In genomic region chr9:91856419-91856818, GRCh38 we compare ENCODE assay signal across 1 cellular context.
TF ChIP-seq lines count a peak whose summit lies in the region.

No MANE protein-coding gene starts in this region.

TF ChIP-seq in K562, 482 proteins besides CTCF, POLR2A, EP300 and RAD21 (continued from another document):
- TF ChIP-seq CEBPZ (IDR thresholded peaks at IDR 0.05; ENCODE audit: borderline replicate concordance, low read depth, low read length) (no peak), MAX (CRISPR knock-in tag; IDR thresholded peaks at IDR 0.05) (peak; percentile 36; the same call in 1 of the 2 replicates), SIN3B (IDR thresholded peaks at IDR 0.05; ENCODE audit: low read depth) (no peak), HDAC1 (IDR thresholded peaks at IDR 0.05) (no peak), SPI1 (IDR thresholded peaks at IDR 0.05; ENCODE audit: borderline replicate concordance, low read depth, low read length) (no peak), TOE1 (IDR thresholded peaks at IDR 0.05; ENCODE audit: borderline replicate concordance) (peak; percentile 68; the same call in 1 of the 2 replicates), TOE1 (CRISPR knock-in tag; IDR thresholded peaks at IDR 0.05; ENCODE audit: borderline replicate concordance, low read depth) (no peak)
- TF ChIP-seq, protein P1, sequence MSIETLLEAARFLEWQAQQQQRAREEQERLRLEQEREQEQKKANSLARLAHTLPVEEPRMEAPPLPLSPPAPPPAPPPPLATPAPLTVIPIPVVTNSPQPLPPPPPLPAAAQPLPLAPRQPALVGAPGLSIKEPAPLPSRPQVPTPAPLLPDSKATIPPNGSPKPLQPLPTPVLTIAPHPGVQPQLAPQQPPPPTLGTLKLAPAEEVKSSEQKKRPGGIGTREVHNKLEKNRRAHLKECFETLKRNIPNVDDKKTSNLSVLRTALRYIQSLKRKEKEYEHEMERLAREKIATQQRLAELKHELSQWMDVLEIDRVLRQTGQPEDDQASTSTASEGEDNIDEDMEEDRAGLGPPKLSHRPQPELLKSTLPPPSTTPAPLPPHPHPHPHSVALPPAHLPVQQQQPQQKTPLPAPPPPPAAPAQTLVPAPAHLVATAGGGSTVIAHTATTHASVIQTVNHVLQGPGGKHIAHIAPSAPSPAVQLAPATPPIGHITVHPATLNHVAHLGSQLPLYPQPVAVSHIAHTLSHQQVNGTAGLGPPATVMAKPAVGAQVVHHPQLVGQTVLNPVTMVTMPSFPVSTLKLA (conservative IDR thresholded peaks at IDR 0.05): no peak
TF ChIP-seq in K562: peak in this region for 11.
